Comparison of ENCODE assay signal across 26 cellular contexts in the genomic region with DNA sequence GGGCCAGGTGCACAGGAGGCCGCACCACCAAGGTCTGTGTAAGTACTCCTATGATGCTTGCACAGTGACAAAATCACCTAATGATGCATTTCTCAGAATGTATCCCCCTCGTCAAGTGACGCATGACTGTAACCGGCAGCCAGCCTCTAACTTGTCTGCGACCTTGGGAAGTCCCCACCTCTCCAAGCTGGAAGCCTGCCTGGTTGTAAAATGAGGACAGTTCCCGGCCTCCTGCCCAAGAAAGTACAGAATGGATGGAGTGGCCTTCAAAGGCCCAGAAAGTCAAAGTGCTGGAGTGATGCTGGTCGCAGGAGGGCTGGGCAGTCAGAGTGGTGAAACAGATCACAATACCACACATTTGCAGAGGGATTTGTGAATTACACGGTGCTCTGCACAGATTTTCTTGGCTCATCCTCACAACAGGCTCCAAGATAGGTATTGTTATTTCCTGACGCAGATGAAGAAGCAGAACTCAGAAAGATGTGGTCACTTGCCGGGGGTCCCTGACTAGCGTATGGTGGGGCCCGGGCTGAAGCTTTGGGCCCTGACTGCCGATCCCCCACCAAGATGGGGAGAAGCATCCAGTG. TPM values are rescaled to one million over a fixed set of nuclear protein-coding genes. Genes with fewer than 3 reads are reported as not detected.
DNase-seq lines count a peak whose midpoint lies in the region; ATAC-seq and TF ChIP-seq lines count a peak whose summit lies in the region.
"Had no signal": no experiment of that assay in that cellular context is flagged by ENCODE, and none has a peak within 500 bp of the region (broad histone marks: within the 10 kb centered on the region; RNA-seq: fewer than 3 reads in every experiment).

No MANE protein-coding gene starts in this region.

- ATAC-seq in Panc1: peak; percentile 14
- ATAC-seq in naive thymus-derived CD8-positive, alpha-beta T cell: no peak
- no peak for ATAC-seq in GM21723 (IDR thresholded peaks at IDR 0.05; ENCODE audit: unreplicated experiment)
- ATAC-seq in GM21367 (IDR thresholded peaks at IDR 0.05; ENCODE audit: unreplicated experiment): no peak
- no peak for ATAC-seq in left lobe of liver
- ATAC-seq: activated CD8-positive, alpha-beta memory T cell treated with anti-CD3 and anti-CD28 coated beads, Interleukin-2, amount 10 ng/mL, durations not matched to agents 7 days and 5 days had no signal

- H3K4me1 Mint-ChIP-seq in naive thymus-derived CD8-positive, alpha-beta T cell: peaks cover 21 to 71% (median 34%) of the 10 kb centered on the region in 4 donors
- H3K4me1 Mint-ChIP-seq in progenitor cell of endocrine pancreas (ENCODE audit: low read depth): peaks cover 4% of the 10 kb centered on the region

- CTCF ChIA-PET in Panc1 (lab: Charles Lee): interaction anchor here (0.6 to 1.3 kb wide), 2 partner anchors 17 kb away, joined by 3 read pairs; no protein-coding TSS in a partner anchor

- intact Hi-C loops in Panc1 (cut with micrococcal nuclease; ENCODE audit: unreplicated experiment): no loop called here

- H3K27me3 ChIP-seq in Panc1 (ENCODE audit: control insufficient read depth, insufficient read depth, low read length): no peaks in the 10 kb centered on the region
- H3K27me3 ChIP-seq: BLaER1, stomach had no signal

- H3K36me3 ChIP-seq in Panc1 (ENCODE audit: control insufficient read depth, insufficient read depth, low read length): no peaks in the 10 kb centered on the region
- H3K36me3 ChIP-seq: BLaER1 had no signal

- no peaks in the 10 kb centered on the region for H3K9me3 Mint-ChIP-seq in naive thymus-derived CD8-positive, alpha-beta T cell
- H3K9me3 Mint-ChIP-seq in progenitor cell of endocrine pancreas (ENCODE audit: low read depth): no peaks in the 10 kb centered on the region
- H3K9me3 Mint-ChIP-seq: activated naive CD8-positive, alpha-beta T cell treated with anti-CD3 and anti-CD28 coated beads, Interleukin-2, amount 10 ng/mL, durations not matched to agents 7 days and 5 days; activated T-helper 2 cell treated with anti-CD3 and anti-CD28 coated beads, Interferon-gamma antibody, Interleukin-2, Interleukin-4, amounts not matched to agents 10 μg/mL and 5 μg/mL and 100 μg/mL, durations not matched to agents 14 hours and 24 hours and 36 hours; brain; H9; type B pancreatic cell had no signal

- peak overlapping the region in 6 of 10 donors; percentile 10 to 78 (median 54) for H3K27ac Mint-ChIP-seq in naive thymus-derived CD8-positive, alpha-beta T cell
- no peak overlapping the region for H3K27ac Mint-ChIP-seq in progenitor cell of endocrine pancreas
- H3K27ac Mint-ChIP-seq: activated CD8-positive, alpha-beta memory T cell treated with anti-CD3 and anti-CD28 coated beads, Interleukin-2, amount 10 ng/mL, durations not matched to agents 7 days and 5 days; activated naive CD8-positive, alpha-beta T cell treated with anti-CD3 and anti-CD28 coated beads, Interleukin-2, amount 10 ng/mL, durations not matched to agents 7 days and 5 days; activated T-helper 2 cell treated with anti-CD3 and anti-CD28 coated beads, Interferon-gamma antibody, Interleukin-2, Interleukin-4, amounts not matched to agents 10 μg/mL and 5 μg/mL and 100 μg/mL, durations not matched to agents 14 hours and 24 hours and 36 hours; H9; type B pancreatic cell had no signal

- no peaks in the 10 kb centered on the region for H3K27me3 Mint-ChIP-seq in naive thymus-derived CD8-positive, alpha-beta T cell
- H3K27me3 Mint-ChIP-seq in progenitor cell of endocrine pancreas: no peaks in the 10 kb centered on the region
- H3K27me3 Mint-ChIP-seq: activated CD8-positive, alpha-beta memory T cell treated with anti-CD3 and anti-CD28 coated beads, Interleukin-2, amount 10 ng/mL, durations not matched to agents 7 days and 5 days; activated naive CD8-positive, alpha-beta T cell treated with anti-CD3 and anti-CD28 coated beads, Interleukin-2, amount 10 ng/mL, durations not matched to agents 7 days and 5 days; type B pancreatic cell had no signal

- H3K4me1 ChIP-seq in Panc1 (ENCODE audit: control insufficient read depth, insufficient read depth, low read length): peaks cover 59% of the 10 kb centered on the region

- DNase-seq in A172 (ENCODE audit: low spot score) (peak; percentile 46), Panc1 (ENCODE audit: low read depth, low spot score) (no peak), fibroblast of villous mesenchyme (ENCODE audit: low read depth) (peak; percentile 56), progenitor cell of endocrine pancreas (ENCODE audit: low spot score, unreplicated experiment) (no peak), left lobe of liver (ENCODE audit: low spot score) (no peak)
- no peak for DNase-seq in naive thymus-derived CD8-positive, alpha-beta T cell
- DNase-seq: activated CD4-positive, alpha-beta T cell treated with anti-CD3 and anti-CD28 coated beads for 48 hours; activated CD8-positive, alpha-beta memory T cell treated with anti-CD3 and anti-CD28 coated beads, Interleukin-2, amount 10 ng/mL, durations not matched to agents 7 days and 5 days; activated naive CD8-positive, alpha-beta T cell treated with anti-CD3 and anti-CD28 coated beads, Interleukin-2, amount 10 ng/mL, durations not matched to agents 7 days and 5 days; H9; head of caudate nucleus; NCI-H1105 treated with DMSO at 0.1 percent for 48 hours; NCI-H2081; NCI-H446 treated with DMSO at 0.1 percent for 48 hours; retina; SIG-M5; stimulated activated CD4-positive, alpha-beta T cell treated with anti-CD3 and anti-CD28 coated beads, Interleukin-4, amount 100 ng/mL, for 4 hours; stomach; T-helper 1 cell had no signal

- no TSS peak for BruUV-seq in Panc1 (replicated peaks; lab: Mats Ljungman, UMichigan)

- in situ Hi-C loops in Panc1 (cut with HindIII; ENCODE audit: low pct_unique_long_range_greater_than_20kb, low sequenced_read_pairs): no loop called here

- H3K4me3 ChIP-seq in Panc1 (ENCODE audit: low read depth in 2 of 2, low read length in 2 of 2) (no peak overlapping the region), fibroblast of villous mesenchyme (ENCODE audit: low read depth, low read length) (no peak overlapping the region)
- H3K4me3 ChIP-seq: BLaER1, coronary artery, stomach had no signal

- POLR2A ChIA-PET in Panc1 (lab: Charles Lee): no interaction called here
- POLR2A ChIA-PET in naive thymus-derived CD8-positive, alpha-beta T cell (lab: Charles Lee): interaction anchor here (0.8 to 4.1 kb wide), 7 partner anchors 12 to 61 kb away, joined by 3 to 21 read pairs (median 3); no protein-coding TSS in a partner anchor

- H3K4me3 Mint-ChIP-seq in naive thymus-derived CD8-positive, alpha-beta T cell: no peak overlapping the region
- H3K4me3 Mint-ChIP-seq in progenitor cell of endocrine pancreas (ENCODE audit: low read depth): no peak overlapping the region
- H3K4me3 Mint-ChIP-seq: activated CD8-positive, alpha-beta memory T cell treated with anti-CD3 and anti-CD28 coated beads, Interleukin-2, amount 10 ng/mL, durations not matched to agents 7 days and 5 days; activated naive CD8-positive, alpha-beta T cell treated with anti-CD3 and anti-CD28 coated beads, Interleukin-2, amount 10 ng/mL, durations not matched to agents 7 days and 5 days; brain; H9; type B pancreatic cell had no signal

- no peaks in the 10 kb centered on the region for H3K9me3 ChIP-seq in Panc1 (ENCODE audit: control insufficient read depth, insufficient read depth, low read depth, low read length)
- H3K9me3 ChIP-seq: BLaER1, stomach had no signal

- peaks cover 6 to 94% (median 18%) of the 10 kb centered on the region in 3 donors for H3K36me3 Mint-ChIP-seq in naive thymus-derived CD8-positive, alpha-beta T cell
- peaks cover 6% of the 10 kb centered on the region for H3K36me3 Mint-ChIP-seq in progenitor cell of endocrine pancreas (ENCODE audit: insufficient read depth)
- H3K36me3 Mint-ChIP-seq: type B pancreatic cell had no signal

- TF ChIP-seq CTCF in Panc1 (IDR thresholded peaks at IDR 0.05) (no peak), fibroblast of villous mesenchyme (IDR thresholded peaks at IDR 0.05; ENCODE audit: insufficient read depth, low read depth, low read length) (no peak), progenitor cell of endocrine pancreas (IDR thresholded peaks at IDR 0.05; ENCODE audit: unreplicated experiment) (no peak)

- H3K27ac ChIP-seq in Panc1 (ENCODE audit: low read length): peak overlapping the region; percentile 69
- H3K27ac ChIP-seq: BLaER1, coronary artery, stomach had no signal

RNA-seq across cellular contexts. Expression of a gene that starts 22.8 kb away (rescaled TPM):
- 0.02 and 0.53 TPM in 2 replicates for total RNA-seq in A172 (2014; rRNA removed; shearing (Covaris generic))
- 4.8 TPM for total RNA-seq in Panc1 (2021; ENCODE audit: unreplicated experiment)
- 4.2 TPM for polyA plus RNA-seq in Panc1 (2012; ENCODE audit: insufficient read length)
- under 0.01 TPM in 1 of 2 replicates, not detected in the other for total RNA-seq in fibroblast of villous mesenchyme
- 100 to 1,000 TPM; 566 to 578 TPM for total RNA-seq in naive thymus-derived CD8-positive, alpha-beta T cell
- polyA plus RNA-seq in naive thymus-derived CD8-positive, alpha-beta T cell: 100 to 1,000 TPM; 177 to 292 (median 235) TPM
- 47.7 and 49.1 TPM in 2 replicates for total RNA-seq in progenitor cell of endocrine pancreas
- total RNA-seq in left lobe of liver: 1.6 TPM

Comparison
In these comparisons a context has a peak if more than half of its experiments do, and no peak if none do; other contexts are left out.
1. DNase-seq: peak in A172 (single experiment) and fibroblast of villous mesenchyme (single experiment); none in Panc1 (single experiment), naive thymus-derived CD8-positive, alpha-beta T cell (0 of 10), progenitor cell of endocrine pancreas (single experiment) and left lobe of liver (single experiment).
2. RNA of a gene that starts 22.8 kb away (total RNA-seq): 566 to 578 TPM in naive thymus-derived CD8-positive, alpha-beta T cell; 47.7 to 49.1 TPM in progenitor cell of endocrine pancreas, 4.8 TPM in Panc1 (single experiment), 1.6 TPM in left lobe of liver (single experiment), 0.02 to 0.53 TPM in A172 and under 0.01 TPM in fibroblast of villous mesenchyme; every median in the first group is over 10 times any median in the second.